Comparison of ENCODE assay signal across 8 cellular contexts in the genomic region with DNA sequence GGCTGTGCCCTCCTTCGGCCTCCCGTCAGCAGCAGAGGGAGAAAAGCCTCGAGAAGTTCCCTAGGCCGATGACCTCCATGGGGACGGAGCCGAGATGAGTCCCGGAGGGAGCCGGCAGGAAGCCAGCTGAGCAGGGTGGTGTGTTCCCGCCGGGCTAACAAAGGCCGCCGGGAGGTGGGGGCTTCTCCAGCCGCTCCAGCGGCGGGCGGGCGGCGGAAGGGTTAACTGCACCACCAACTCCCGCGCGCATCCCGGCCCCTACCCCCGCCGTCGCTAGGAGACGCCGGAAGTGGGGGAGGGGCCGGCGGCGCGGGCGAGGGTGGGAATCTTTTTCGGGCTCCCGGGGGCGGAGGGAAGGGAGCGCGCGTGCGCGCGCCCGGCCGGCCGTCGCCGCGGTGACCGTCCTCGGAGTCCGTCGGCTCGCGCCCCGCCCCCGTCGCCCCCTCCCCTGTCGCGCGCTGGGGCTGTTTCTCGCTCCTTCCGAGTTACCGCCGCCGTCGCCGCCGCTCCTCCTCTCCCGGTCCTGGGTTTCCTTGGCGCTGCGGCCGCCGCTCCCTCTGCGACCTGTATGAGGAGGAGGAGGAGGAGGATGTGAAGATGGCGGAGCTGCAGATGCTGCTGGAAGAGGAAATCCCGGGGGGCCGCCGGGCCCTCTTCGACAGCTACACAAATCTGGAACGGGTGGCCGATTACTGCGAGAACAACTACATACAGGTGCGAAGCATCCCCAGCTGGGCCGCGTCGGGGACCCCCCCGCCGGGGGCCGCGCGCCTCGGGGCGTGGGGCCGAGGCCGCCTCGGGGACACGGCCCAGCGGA. TPM values are rescaled to one million over a fixed set of nuclear protein-coding genes. Genes with fewer than 3 reads are reported as not detected.
DNase-seq lines count a peak whose midpoint lies in the region; ATAC-seq, FAIRE-seq and TF ChIP-seq lines count a peak whose summit lies in the region.

A gene (plus strand): TSS at position 477 of the 817 bp plus-strand sequence. CDS start 121 bp downstream, at position 598.

- no peaks in the 10 kb centered on the region for H3K9me3 ChIP-seq in keratinocyte (ENCODE audit: control insufficient read depth, low read depth, low read length)

- peak; percentile 29 for ATAC-seq in GM18520 (IDR thresholded peaks at IDR 0.05; ENCODE audit: unreplicated experiment)
- peak; percentile 49 for ATAC-seq in HG03066 (IDR thresholded peaks at IDR 0.05; ENCODE audit: low read depth, unreplicated experiment)
- peak; percentile 39 to 45 for ATAC-seq in activated CD4-positive, CD25-positive, alpha-beta regulatory T cell treated with anti-CD3 and anti-CD28 coated beads, Interleukin-2, amount 50 U/mL, for 24 hours

- H3K4me2 ChIP-seq in keratinocyte (ENCODE audit: control insufficient read depth, extremely low read depth, insufficient read depth, low read depth, low read length), result peak within 1 kb of the TSS; percentile 95

- H3K4me3 ChIP-seq in keratinocyte (ENCODE audit: control insufficient read depth in 2 of 3, extremely low read depth in 1 of 3, insufficient read depth in 2 of 3, low read depth in 1 of 3, low read length in 3 of 3), result peak within 1 kb of the TSS; percentile 88 to 96 (median 91)

- peak within 1 kb of the TSS; percentile 75 for H3K9ac ChIP-seq in keratinocyte (ENCODE audit: control insufficient read depth, extremely low read depth, insufficient read depth, low read length)

- TF ChIP-seq CTCF in keratinocyte (optimal IDR thresholded peaks at IDR 0.05 in 1 of 3, IDR thresholded peaks at IDR 0.05 in 1 of 3, conservative IDR thresholded peaks at IDR 0.05 in 1 of 3; ENCODE audit: extremely low read depth in 1 of 3, insufficient read depth in 2 of 3, low read length in 3 of 3), result no peak

- peaks cover 38% of the 10 kb centered on the region for H3K79me2 ChIP-seq in keratinocyte (ENCODE audit: control insufficient read depth, insufficient read depth, low read length)

- H3K4me1 ChIP-seq in keratinocyte (ENCODE audit: control insufficient read depth, extremely low read depth, insufficient read depth, low read length), result peaks cover 13% of the 10 kb centered on the region

- H3K36me3 ChIP-seq in keratinocyte (ENCODE audit: control insufficient read depth in 2 of 2, extremely low read depth in 1 of 2, insufficient read depth in 2 of 2, low read length in 2 of 2), result no peaks in the 10 kb centered on the region

- H3K9me1 ChIP-seq in keratinocyte (ENCODE audit: control insufficient read depth, extremely low read depth, insufficient read depth, low read length), result no peaks in the 10 kb centered on the region

- no peaks in the 10 kb centered on the region for H3K27me3 ChIP-seq in keratinocyte (ENCODE audit: control insufficient read depth, extremely low read depth, insufficient read depth, low read length)

- H2AFZ ChIP-seq in keratinocyte (ENCODE audit: control insufficient read depth, low read length), result peak within 1 kb of the TSS; percentile 86

- DNase-seq in 8988T (peak; percentile 89), NCI-H2227 (lab: John Stamatoyannopoulos, UW; ENCODE audit: unreplicated experiment) (peak; percentile 99), cerebellar nuclear complex (lab: John Stamatoyannopoulos, UW) (peak; percentile 16 to 19), keratinocyte (ENCODE audit: low read depth, low spot score) (no peak)
- DNase-seq in stimulated activated CD4-positive, alpha-beta T cell treated with anti-CD3 and anti-CD28 coated beads, Interleukin-12 subunit alpha, Interleukin-12 subunit beta, amount 100 ng/mL, for 48 hours (ENCODE audit: low read depth in 2 of 3, low spot score in 1 of 3), result peak; percentile 41 to 75 (median 52)

- H3K27ac ChIP-seq in keratinocyte (ENCODE audit: control insufficient read depth, insufficient read depth, low read length), result peak within 1 kb of the TSS; percentile 58

- dilution Hi-C loops in keratinocyte (cut with MboI; ENCODE audit: extremely low pct_ligation_motif_present, low sequenced_read_pairs), result no loop called here

- no peak for FAIRE-seq in keratinocyte (lab: Jason Lieb, UNC)

- no peaks in the 10 kb centered on the region for H4K20me1 ChIP-seq in keratinocyte (ENCODE audit: control insufficient read depth, extremely low read depth, insufficient read depth, low read length)

RNA-seq across cellular contexts. Expression of the gene that starts here (rescaled TPM):
- 9.0 to 21.0 TPM (median 12.9 TPM) in 3 replicates for polyA plus RNA-seq in keratinocyte
- 10.0 TPM for polyA plus RNA-seq in keratinocyte (2011; ENCODE audit: low read depth)
- polyA plus RNA-seq in keratinocyte (2011; cell fraction: cytosol; rRNA removed), result 13.2 and 15.3 TPM in 2 replicates
- polyA plus RNA-seq in keratinocyte (2011; cell fraction: nucleus; rRNA removed), result 23.1 TPM in 2 replicates
- polyA plus RNA-seq in keratinocyte (2012; ENCODE audit: low replicate concordance), result 10.5 and 20.0 TPM in 2 replicates
- polyA minus RNA-seq in keratinocyte, result 11.6 to 24.9 TPM (median 12.8 TPM) in 3 replicates
- 6.1 TPM for polyA minus RNA-seq in keratinocyte (2011; cell fraction: cytosol; rRNA and poly(A)+ RNA removed)
- 9.2 and 13.7 TPM in 2 replicates for polyA minus RNA-seq in keratinocyte (2011; cell fraction: nucleus; rRNA and poly(A)+ RNA removed)
